16 cellular contexts compared by ENCODE assay signal in the genomic region with DNA sequence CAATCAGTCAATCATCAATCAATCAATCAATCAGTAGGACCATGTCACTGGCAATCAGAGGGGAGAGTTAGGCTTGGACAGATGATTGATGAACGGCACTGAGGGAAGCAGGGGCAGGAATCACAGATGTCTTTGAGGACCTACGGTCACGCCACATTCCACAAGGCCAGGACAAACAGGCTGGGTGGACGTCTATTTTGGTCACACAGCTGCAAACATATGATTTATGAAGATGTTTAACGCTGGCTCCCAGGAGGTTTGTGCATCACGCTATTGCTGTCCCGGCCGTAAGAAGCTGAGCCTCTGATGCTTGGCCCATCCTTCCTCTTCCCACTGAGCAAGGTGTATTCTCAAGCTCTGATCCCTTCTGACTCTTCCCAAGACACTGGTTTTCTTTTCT.
DNase-seq lines count a peak whose midpoint lies in the region; ATAC-seq, FAIRE-seq and TF ChIP-seq lines count a peak whose summit lies in the region.
"Had no signal": no experiment of that assay in that cellular context is flagged by ENCODE, and none has a peak within 500 bp of the region (broad histone marks: within the 10 kb centered on the region; RNA-seq: fewer than 3 reads in every experiment).

No MANE protein-coding gene starts in this region.

- FAIRE-seq in HepG2 (lab: Jason Lieb, UNC): no peak

- H3K4me1 ChIP-seq in BLaER1: peaks cover 48% of the 10 kb centered on the region
- no peaks in the 10 kb centered on the region for H3K4me1 ChIP-seq in CD4-positive, CD25-positive, alpha-beta regulatory T cell (ENCODE audit: control insufficient read depth, insufficient read depth, low read length, poor library complexity, severe bottlenecking)
- peaks cover 26% of the 10 kb centered on the region for H3K4me1 ChIP-seq in psoas muscle
- H3K4me1 ChIP-seq in breast epithelium: no peaks in the 10 kb centered on the region
- H3K4me1 ChIP-seq in HepG2 (ENCODE audit: insufficient read depth, low read length): peaks cover 14% of the 10 kb centered on the region; the same call in 1 of the 2 replicates
- H3K4me1 ChIP-seq: Peyer's patch had no signal

- POLR2A ChIA-PET in HepG2 (lab: Yijun Ruan, JAX): no interaction called here

- intact Hi-C loops in psoas muscle (cut with DNase I): loop anchor here in 1 of 2 donors (5.0 kb wide), 1 partner anchor 46 kb away; no protein-coding TSS in a partner anchor
- intact Hi-C loops in breast epithelium (cut with DNase I; ENCODE audit: low total_unique reads): no loop called here
- intact Hi-C loops in HepG2 (cut with micrococcal nuclease; ENCODE audit: unreplicated experiment): no loop called here

- H3K9me3 ChIP-seq in BLaER1: peaks cover 27% of the 10 kb centered on the region
- H3K9me3 ChIP-seq in CD4-positive, CD25-positive, alpha-beta regulatory T cell (ENCODE audit: control insufficient read depth in 2 of 2, low read length in 2 of 2): no peaks in the 10 kb centered on the region
- no peaks in the 10 kb centered on the region for H3K9me3 ChIP-seq in psoas muscle
- H3K9me3 ChIP-seq in breast epithelium: no peaks in the 10 kb centered on the region
- no peaks in the 10 kb centered on the region for H3K9me3 ChIP-seq in HepG2 (ENCODE audit: low read length)
- H3K9me3 ChIP-seq: Peyer's patch had no signal

- peaks cover 0 to 2% (median 0%) of the 10 kb centered on the region in 7 donors for H3K9me3 Mint-ChIP-seq in CD4-positive, CD25-positive, alpha-beta regulatory T cell
- H3K9me3 Mint-ChIP-seq in glutamatergic neuron (ENCODE audit: unreplicated experiment): peaks cover 31% of the 10 kb centered on the region

- H3K4me3 ChIP-seq in BLaER1 (no peak overlapping the region), psoas muscle (no peak overlapping the region), breast epithelium (no peak overlapping the region), HepG2 (replicated peaks in 1 of 3; ENCODE audit: insufficient read depth in 1 of 3, low read depth in 2 of 3, low read length in 3 of 3) (no peak overlapping the region)
- no peak overlapping the region for H3K4me3 ChIP-seq in CD4-positive, CD25-positive, alpha-beta regulatory T cell (ENCODE audit: low read depth, low read length)
- H3K4me3 ChIP-seq: Peyer's patch had no signal

- TF ChIP-seq CTCF in glutamatergic neuron (IDR thresholded peaks at IDR 0.05; ENCODE audit: partially characterized antibody, unreplicated experiment) (no peak), psoas muscle (IDR thresholded peaks at IDR 0.05) (no peak), breast epithelium (IDR thresholded peaks at IDR 0.05) (no peak), HepG2 (CRISPR knock-in tag; IDR thresholded peaks at IDR 0.05) (no peak)

- H3K27ac ChIP-seq in BLaER1 (peak overlapping the region; percentile 71), psoas muscle (peak overlapping the region; percentile 53), breast epithelium (no peak overlapping the region), HepG2 (ENCODE audit: extremely low read length, insufficient read depth, low read length) (no peak overlapping the region)
- H3K27ac ChIP-seq in CD4-positive, CD25-positive, alpha-beta regulatory T cell (ENCODE audit: insufficient read depth, low read length, poor library complexity, severe bottlenecking): no peak overlapping the region
- H3K27ac ChIP-seq: Peyer's patch had no signal

- peaks cover 50% of the 10 kb centered on the region for H3K36me3 Mint-ChIP-seq in CD4-positive, CD25-positive, alpha-beta regulatory T cell
- peaks cover 18% of the 10 kb centered on the region for H3K36me3 Mint-ChIP-seq in glutamatergic neuron (ENCODE audit: unreplicated experiment)

- no peak for TF ChIP-seq EP300 in HepG2 (IDR thresholded peaks at IDR 0.05; ENCODE audit: low read depth in 2 of 2, low read length in 2 of 2)
- no peak for TF ChIP-seq EP300 in HepG2 (CRISPR knock-in tag; IDR thresholded peaks at IDR 0.05; ENCODE audit: borderline replicate concordance)

- no TSS peak for BruUV-seq in HepG2 (replicated peaks; lab: Mats Ljungman, UMichigan)

- H3K4me1 Mint-ChIP-seq in CD4-positive, CD25-positive, alpha-beta regulatory T cell: peaks cover 16 to 56% (median 40%) of the 10 kb centered on the region in 4 donors
- peaks cover 39% of the 10 kb centered on the region for H3K4me1 Mint-ChIP-seq in glutamatergic neuron (ENCODE audit: low read depth, unreplicated experiment)

- no peak for TF ChIP-seq RAD21 in HepG2 (CRISPR knock-in tag; IDR thresholded peaks at IDR 0.05)

- DNase-seq in CD4-positive, CD25-positive, alpha-beta regulatory T cell: no peak
- DNase-seq in glutamatergic neuron (no peak), psoas muscle (peak in 1 of 2 donors; percentile 68), breast epithelium (ENCODE audit: low spot score in 2 of 2) (no peak), NCI-H2107 treated with DMSO at 0.1 percent for 48 hours (lab: John Stamatoyannopoulos, UW; ENCODE audit: unreplicated experiment) (no peak), HepG2 (ENCODE audit: low spot score) (no peak)
- DNase-seq: DMS 273 treated with DMSO at 0.1 percent for 48 hours, EL, H7, IMR-90, Kasumi-1, NCI-H1930, NCI-H510A treated with DMSO at 0.1 percent for 48 hours, Peyer's patch, SHP77 treated with DMSO at 0.1 percent for 48 hours had no signal

- H3K4me2 ChIP-seq in BLaER1 (peak overlapping the region; percentile 76), HepG2 (ENCODE audit: low read depth, low read length) (no peak overlapping the region)

- WGBS in psoas muscle, 3 donors: 15 to 30% (median 17%) methylated on average over 8 of the region's 8 CpGs
- WGBS in HepG2 (ENCODE audit: low lambda C conversion rate): 95% methylated on average over 8 of the region's 8 CpGs

- H3K27ac Mint-ChIP-seq in CD4-positive, CD25-positive, alpha-beta regulatory T cell: peak overlapping the region in 2 of 3 donors; percentile 2 to 39
- peak overlapping the region; percentile 14 for H3K27ac Mint-ChIP-seq in glutamatergic neuron (ENCODE audit: unreplicated experiment)

- peaks cover 57% of the 10 kb centered on the region for H3K79me2 ChIP-seq in HepG2 (ENCODE audit: insufficient read depth, low read length)

- H3K27me3 ChIP-seq in BLaER1: no peaks in the 10 kb centered on the region
- H3K27me3 ChIP-seq in CD4-positive, CD25-positive, alpha-beta regulatory T cell (ENCODE audit: control insufficient read depth, insufficient read depth, low read length): no peaks in the 10 kb centered on the region
- no peaks in the 10 kb centered on the region for H3K27me3 ChIP-seq in psoas muscle (ENCODE audit: insufficient read depth in 3 of 3, low read length in 2 of 3)
- H3K27me3 ChIP-seq in breast epithelium: no peaks in the 10 kb centered on the region
- no peaks in the 10 kb centered on the region for H3K27me3 ChIP-seq in HepG2 (ENCODE audit: control insufficient read depth in 1 of 2, insufficient read depth in 2 of 2, low read length in 2 of 2)
- H3K27me3 ChIP-seq: Peyer's patch had no signal

- peaks cover 47% of the 10 kb centered on the region for H4K20me1 ChIP-seq in BLaER1
- H4K20me1 ChIP-seq in HepG2 (ENCODE audit: insufficient read depth, low read length): peaks cover 75% of the 10 kb centered on the region

- H3K36me3 ChIP-seq in BLaER1: peaks cover 68% of the 10 kb centered on the region
- peaks cover 10% of the 10 kb centered on the region for H3K36me3 ChIP-seq in CD4-positive, CD25-positive, alpha-beta regulatory T cell (ENCODE audit: control insufficient read depth, insufficient read depth, low read length)
- no peaks in the 10 kb centered on the region for H3K36me3 ChIP-seq in psoas muscle (ENCODE audit: insufficient read depth in 1 of 2, low read depth in 1 of 2)
- no peaks in the 10 kb centered on the region for H3K36me3 ChIP-seq in breast epithelium
- peaks cover 18 to 56% of the 10 kb centered on the region in 2 experiments for H3K36me3 ChIP-seq in HepG2 (replicated peaks in 1 of 2; ENCODE audit: control insufficient read depth in 1 of 2, insufficient read depth in 2 of 2, low read length in 2 of 2)

- CTCF ChIA-PET in HepG2 (lab: Yijun Ruan, JAX; ENCODE audit: low intra/inter-chr PET ratio, low total read pairs): no interaction called here

- H3K27me3 Mint-ChIP-seq in CD4-positive, CD25-positive, alpha-beta regulatory T cell: peaks cover 4% of the 10 kb centered on the region
- H3K27me3 Mint-ChIP-seq in glutamatergic neuron (ENCODE audit: unreplicated experiment): peaks cover 21% of the 10 kb centered on the region

- in situ Hi-C loops in HepG2 (cut with HindIII; ENCODE audit: extremely low pct_ligation_motif_present, low pct_unique_long_range_greater_than_20kb): no loop called here

- H2AFZ ChIP-seq in HepG2 (ENCODE audit: low read length): no peak overlapping the region

- TF ChIP-seq POLR2A in breast epithelium (IDR thresholded peaks at IDR 0.05): no peak
- TF ChIP-seq POLR2A in HepG2 (IDR thresholded peaks at IDR 0.05; ENCODE audit: insufficient read depth in 1 of 2, low read depth in 2 of 2, low read length in 2 of 2): no peak

- no peak overlapping the region for H3K4me3 Mint-ChIP-seq in CD4-positive, CD25-positive, alpha-beta regulatory T cell
- H3K4me3 Mint-ChIP-seq in glutamatergic neuron (ENCODE audit: unreplicated experiment): peak overlapping the region; percentile 5

- H3K9ac ChIP-seq in BLaER1 (peak overlapping the region; percentile 60; the same call in 1 of the 2 replicates), HepG2 (ENCODE audit: insufficient read depth, low read depth, low read length) (no peak overlapping the region)

- ATAC-seq in CD4-positive, CD25-positive, alpha-beta regulatory T cell (ENCODE audit: low read depth in 2 of 2): no peak
- ATAC-seq in psoas muscle: peak; percentile 79 to 94 (median 90)
- no peak for ATAC-seq in HepG2

TF ChIP-seq in HepG2, 621 proteins besides CTCF, POLR2A, EP300 and RAD21 (continues in another document):
- TF ChIP-seq SAFB2 (CRISPR knock-in tag; IDR thresholded peaks at IDR 0.05; ENCODE audit: borderline replicate concordance, low read depth) (no peak), SIX4 (CRISPR knock-in tag; IDR thresholded peaks at IDR 0.05) (no peak), ZBTB7A (CRISPR knock-in tag; IDR thresholded peaks at IDR 0.05) (no peak), ZNF446 (CRISPR knock-in tag; IDR thresholded peaks at IDR 0.05) (no peak), MED13 (CRISPR knock-in tag; IDR thresholded peaks at IDR 0.05) (no peak), CEBPB (IDR thresholded peaks at IDR 0.05; ENCODE audit: borderline replicate concordance, low read depth, low read length) (no peak), ZNF253 (CRISPR knock-in tag; IDR thresholded peaks at IDR 0.05; ENCODE audit: borderline replicate concordance) (no peak), ZNF776 (CRISPR knock-in tag; IDR thresholded peaks at IDR 0.05) (no peak), ZC3H4 (CRISPR knock-in tag; IDR thresholded peaks at IDR 0.05; ENCODE audit: borderline replicate concordance) (no peak)

Comparison
In these comparisons a context has a peak if more than half of its experiments do, and no peak if none do; other contexts are left out.
1. H3K27ac ChIP-seq: peak in BLaER1 (single experiment) and psoas muscle (single experiment); none in CD4-positive, CD25-positive, alpha-beta regulatory T cell (single experiment), breast epithelium (0 of 2) and HepG2 (single experiment).
2. ATAC-seq: peak in psoas muscle (4 of 4); none in CD4-positive, CD25-positive, alpha-beta regulatory T cell (0 of 2) and HepG2 (single experiment).